In genomic region chr16:70682239-70683145, GRCh38 we compare ENCODE assay signal across 12 cellular contexts. TPM values are rescaled to one million over a fixed set of nuclear protein-coding genes. Genes with fewer than 3 reads are reported as not detected.
A peak's percentile ranks its signal among the peaks of the same experiment; 100 is the strongest.
DNase-seq lines count a peak whose midpoint lies in the region; ATAC-seq and TF ChIP-seq lines count a peak whose summit lies in the region.
"Had no signal": no experiment of that assay in that cellular context is flagged by ENCODE, and none has a peak within 500 bp of the region (broad histone marks: within the 10 kb centered on the region; RNA-seq: fewer than 3 reads in every experiment).

No MANE protein-coding gene starts in this region.

- H3K36me3 ChIP-seq in HEK293 (ENCODE audit: control insufficient read depth in 2 of 2, insufficient read depth in 1 of 2, low read length in 2 of 2), result peaks cover 0 to 46% of the 10 kb centered on the region in 2 experiments; a peak in 2 of 3 replicates
- H3K36me3 ChIP-seq in liver (ENCODE audit: control insufficient read depth in 4 of 4, insufficient read depth in 3 of 4, low read depth in 1 of 4, low read length in 3 of 4), result peaks cover 4 to 24% (median 14%) of the 10 kb centered on the region in 4 donors
- peaks cover 0 to 45% (median 15%) of the 10 kb centered on the region in 6 donors for H3K36me3 ChIP-seq in spleen

- H3K27me3 Mint-ChIP-seq in MCF 10A (ENCODE audit: insufficient read depth, unreplicated experiment), result no peaks in the 10 kb centered on the region

- intact Hi-C loops in MCF 10A (cut with micrococcal nuclease) (no loop called here), spleen (cut with DNase I; ENCODE audit: low total_unique reads) (loop anchor here (5.0 kb wide), 1 partner anchor 90 kb away; no protein-coding TSS in a partner anchor)

- H3K4me1 ChIP-seq in HEK293 (ENCODE audit: control insufficient read depth, insufficient read depth, low read length), result peaks cover 13% of the 10 kb centered on the region
- H3K4me1 ChIP-seq in liver (ENCODE audit: control insufficient read depth in 4 of 4, insufficient read depth in 4 of 4, low read length in 3 of 4), result peaks cover 16 to 56% (median 34%) of the 10 kb centered on the region in 4 donors
- peaks cover 18 to 95% (median 68%) of the 10 kb centered on the region in 6 donors for H3K4me1 ChIP-seq in spleen

- H3K4me3 ChIP-seq in HEK293 (ENCODE audit: low read depth, low read length) (no peak overlapping the region), liver (ENCODE audit: low read depth in 1 of 3, low read length in 3 of 3) (peak overlapping the region; percentile 8 to 90 (median 27)), spleen (peak overlapping the region in 5 of 8 donors; percentile 53 to 76 (median 58))

- no peak for DNase-seq in MCF 10A (ENCODE audit: unreplicated experiment)
- peak; percentile 67 for DNase-seq in spleen
- no peak for DNase-seq in GDM1 (lab: John Stamatoyannopoulos, UW)
- DNase-seq in SK-N-DZ (ENCODE audit: low spot score), result no peak
- DNase-seq: activated CD8-positive, alpha-beta memory T cell treated with anti-CD3 and anti-CD28 coated beads, Interleukin-2, amount 50 U/mL, for 4 hours; COR-L47; KBM-7 had no signal

- H3K27me3 ChIP-seq in liver (ENCODE audit: control insufficient read depth in 4 of 4, insufficient read depth in 4 of 4, low read length in 3 of 4) (no peaks in the 10 kb centered on the region), spleen (replicated peaks in 1 of 7) (peaks cover 0 to 43% (median 14%) of the 10 kb centered on the region in 7 donors)

- 30% methylated on average over 14 of the region's 14 CpGs for WGBS in liver
- 66 to 81% (median 73%) methylated on average over 12 to 14 of the region's 14 CpGs for WGBS in spleen, 5 donors

- H3K9me3 ChIP-seq in HEK293 (ENCODE audit: control insufficient read depth, insufficient read depth, low read depth, low read length) (no peaks in the 10 kb centered on the region), liver (ENCODE audit: control insufficient read depth in 4 of 4, low read length in 3 of 4) (no peaks in the 10 kb centered on the region), spleen (no peaks in the 10 kb centered on the region)

- TF ChIP-seq POLR2A in spleen (IDR thresholded peaks at IDR 0.05), result no peak

- CTCF ChIA-PET in HEK293 (lab: Yijun Ruan, JAX) (no interaction called here), MCF 10A (lab: Yijun Ruan, JAX) (interaction anchor here (0.7 to 10.5 kb wide), 4 partner anchors 14 to 87 kb away, joined by 3 to 121 read pairs (median 4); no protein-coding TSS in a partner anchor)

- no peaks in the 10 kb centered on the region for H3K9me3 Mint-ChIP-seq in MCF 10A (ENCODE audit: unreplicated experiment)

- POLR2A ChIA-PET in HEK293 (lab: Yijun Ruan, JAX), result interaction anchor here (0.6 kb wide), 1 partner anchor 923 kb away, joined by 3 read pairs; no protein-coding TSS in a partner anchor
- POLR2A ChIA-PET in MCF 10A (lab: Yijun Ruan, JAX), result no interaction called here

- peak overlapping the region; percentile 68 to 92 for H3K9ac ChIP-seq in liver (ENCODE audit: low read depth in 1 of 2, low read length in 2 of 2)

- peak overlapping the region; percentile 75 for H3K27ac Mint-ChIP-seq in MCF 10A (ENCODE audit: low read depth, unreplicated experiment)

- peak overlapping the region; percentile 52 for H3K4me3 Mint-ChIP-seq in MCF 10A (ENCODE audit: unreplicated experiment)

- BruUV-seq in MCF 10A (replicated peaks; lab: Mats Ljungman, UMichigan), result no TSS peak

- TF ChIP-seq RAD21 in liver (IDR thresholded peaks at IDR 0.05), result peak; percentile 34 to 73

- H3K27ac ChIP-seq in HEK293 (ENCODE audit: extremely low read depth, low read depth, low read length) (no peak overlapping the region), liver (ENCODE audit: low read depth in 1 of 2, low read length in 2 of 2) (peak overlapping the region; percentile 94 to 95), spleen (peak overlapping the region; percentile 60 to 88 (median 84))

- no peak for TF ChIP-seq CTCF in HEK293 (tag by site-specific recombination; IDR thresholded peaks at IDR 0.05)
- no peak for TF ChIP-seq CTCF in MCF 10A (IDR thresholded peaks at IDR 0.05; ENCODE audit: unreplicated experiment)
- peak; percentile 16 for TF ChIP-seq CTCF in liver (IDR thresholded peaks at IDR 0.05; ENCODE audit: low read depth, low read length, missing input control)
- no peak for TF ChIP-seq CTCF in spleen (IDR thresholded peaks at IDR 0.05 in 8 of 11, conservative IDR thresholded peaks at IDR 0.05 in 3 of 11)

- no peak for ATAC-seq in GM21367 (IDR thresholded peaks at IDR 0.05; ENCODE audit: unreplicated experiment)
- ATAC-seq in HG03196 (IDR thresholded peaks at IDR 0.05; ENCODE audit: unreplicated experiment), result no peak

- H3K4me1 Mint-ChIP-seq in MCF 10A (ENCODE audit: insufficient read depth, unreplicated experiment), result peaks cover 16% of the 10 kb centered on the region

- peaks cover 20% of the 10 kb centered on the region for H3K36me3 Mint-ChIP-seq in MCF 10A (ENCODE audit: insufficient read depth, unreplicated experiment)

TF ChIP-seq in HEK293, 187 proteins besides CTCF, POLR2A, EP300 and RAD21 (continues in another document):
- TF ChIP-seq ZNF155 (tag by site-specific recombination; IDR thresholded peaks at IDR 0.05) (no peak), ZNF18 (tag by site-specific recombination; IDR thresholded peaks at IDR 0.05) (no peak)

TF ChIP-seq in liver, 16 proteins besides CTCF, POLR2A, EP300 and RAD21:
- TF ChIP-seq NR2F2 (IDR thresholded peaks at IDR 0.05) (peak; percentile 18), YY1 (IDR thresholded peaks at IDR 0.05) (no peak), RXRA (IDR thresholded peaks at IDR 0.05) (peak; percentile 28 to 58), FOXA2 (IDR thresholded peaks at IDR 0.05) (peak; percentile 16)
- TF ChIP-seq, protein P1, sequence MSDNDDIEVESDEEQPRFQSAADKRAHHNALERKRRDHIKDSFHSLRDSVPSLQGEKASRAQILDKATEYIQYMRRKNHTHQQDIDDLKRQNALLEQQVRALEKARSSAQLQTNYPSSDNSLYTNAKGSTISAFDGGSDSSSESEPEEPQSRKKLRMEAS (IDR thresholded peaks at IDR 0.05), result peak; percentile 10
TF ChIP-seq in liver: peak in this region for 4.

RNA-seq across cellular contexts. Expression of gene MTSS2, which starts 3.4 kb away (rescaled TPM):
- total RNA-seq in MCF 10A (2022) (75.8 and 78.7 TPM in 2 replicates), liver (10 to 100 TPM; 26.7 to 45.1 TPM), spleen (100 to 1,000 TPM in 3 of 7 donors, 10 to 100 TPM in 4; 40.6 to 116 (median 94.6) TPM)
- polyA plus RNA-seq in liver (10 to 100 TPM in 1 of 2 donors, 1 to 10 TPM in 1; 3.8 to 95.7 TPM), spleen (10 to 100 TPM in 2 of 3 donors, 1 to 10 TPM in 1; 9.0 to 66.7 (median 12.2) TPM)
- 19.4 and 42.1 TPM in 2 replicates for polyA plus RNA-seq in SK-N-DZ (2014; cell fraction: cytosol; rRNA removed)
- polyA plus RNA-seq in SK-N-DZ (2014; cell fraction: nucleus; rRNA removed), result 45.1 and 55.5 TPM in 2 replicates

RNA-seq across cellular contexts. Expression of gene IL34, which starts 36.1 kb away (rescaled TPM):
- total RNA-seq in MCF 10A (2022) (not detected in 2 replicates), liver (under 1 TPM; 0.25 to 0.93 TPM), spleen (100 to 1,000 TPM in 5 of 7 donors, 10 to 100 TPM in 2; 48.2 to 258 (median 197) TPM)
- polyA plus RNA-seq in liver (under 1 TPM; 0.40 to 0.43 TPM), spleen (10 to 100 TPM; 20.3 to 82.3 (median 21.3) TPM)
- polyA plus RNA-seq in SK-N-DZ (2014; cell fraction: cytosol; rRNA removed), result 1.2 TPM in 1 of 2 replicates, not detected in the other
- polyA plus RNA-seq in SK-N-DZ (2014; cell fraction: nucleus; rRNA removed), result not detected in 2 replicates
- total RNA-seq: NCI-H460 had no signal

Comparison
In these comparisons a context has a peak if more than half of its experiments do, and no peak if none do; other contexts are left out.
1. RNA of gene IL34, which starts 36.1 kb away (total RNA-seq): 48.2 to 258 TPM in spleen; 0.25 to 0.93 TPM in liver and not detected in MCF 10A; every median in the first group is over 10 times any median in the second.